ENCODE assay signal across 1 cellular context in the genomic region with DNA sequence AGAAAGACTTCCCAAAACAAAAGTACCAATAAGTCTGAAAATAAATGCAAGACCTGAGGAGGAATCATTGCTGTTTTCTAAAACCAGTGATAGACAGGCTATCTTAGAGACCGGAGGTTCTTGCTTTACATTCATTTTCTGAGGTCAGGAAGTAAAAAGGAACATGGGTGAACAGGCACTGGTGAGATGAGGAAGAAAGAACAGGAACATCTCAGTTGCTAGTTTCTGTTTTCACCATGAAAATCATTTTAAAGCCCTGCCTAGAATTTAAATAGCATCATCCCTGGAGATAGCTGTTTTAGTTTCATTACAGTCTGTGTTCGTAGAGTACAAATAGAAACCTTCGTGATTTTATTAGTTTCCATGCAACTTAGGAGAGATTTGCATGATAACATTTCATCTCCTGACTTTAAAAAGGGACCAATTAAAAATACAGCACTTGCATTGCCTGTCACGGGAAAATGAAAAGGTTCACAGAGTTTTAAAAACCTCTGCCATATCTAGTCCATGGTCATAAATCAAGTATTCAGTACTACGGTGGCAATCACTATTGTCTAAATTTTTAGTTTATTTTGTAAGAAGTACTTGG.
TF ChIP-seq lines count a peak whose summit lies in the region.

No MANE protein-coding gene starts in this region.

TF ChIP-seq in HEK293, 187 proteins besides CTCF, POLR2A, EP300 and RAD21 (continued from another document):
- TF ChIP-seq, protein P1, sequence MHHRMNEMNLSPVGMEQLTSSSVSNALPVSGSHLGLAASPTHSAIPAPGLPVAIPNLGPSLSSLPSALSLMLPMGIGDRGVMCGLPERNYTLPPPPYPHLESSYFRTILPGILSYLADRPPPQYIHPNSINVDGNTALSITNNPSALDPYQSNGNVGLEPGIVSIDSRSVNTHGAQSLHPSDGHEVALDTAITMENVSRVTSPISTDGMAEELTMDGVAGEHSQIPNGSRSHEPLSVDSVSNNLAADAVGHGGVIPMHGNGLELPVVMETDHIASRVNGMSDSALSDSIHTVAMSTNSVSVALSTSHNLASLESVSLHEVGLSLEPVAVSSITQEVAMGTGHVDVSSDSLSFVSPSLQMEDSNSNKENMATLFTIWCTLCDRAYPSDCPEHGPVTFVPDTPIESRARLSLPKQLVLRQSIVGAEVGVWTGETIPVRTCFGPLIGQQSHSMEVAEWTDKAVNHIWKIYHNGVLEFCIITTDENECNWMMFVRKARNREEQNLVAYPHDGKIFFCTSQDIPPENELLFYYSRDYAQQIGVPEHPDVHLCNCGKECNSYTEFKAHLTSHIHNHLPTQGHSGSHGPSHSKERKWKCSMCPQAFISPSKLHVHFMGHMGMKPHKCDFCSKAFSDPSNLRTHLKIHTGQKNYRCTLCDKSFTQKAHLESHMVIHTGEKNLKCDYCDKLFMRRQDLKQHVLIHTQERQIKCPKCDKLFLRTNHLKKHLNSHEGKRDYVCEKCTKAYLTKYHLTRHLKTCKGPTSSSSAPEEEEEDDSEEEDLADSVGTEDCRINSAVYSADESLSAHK (tag by site-specific recombination; IDR thresholded peaks at IDR 0.05) = 0 out of 2 replicates have a peak, but pooled peaks have one; percentile 23
- TF ChIP-seq, protein P2, sequence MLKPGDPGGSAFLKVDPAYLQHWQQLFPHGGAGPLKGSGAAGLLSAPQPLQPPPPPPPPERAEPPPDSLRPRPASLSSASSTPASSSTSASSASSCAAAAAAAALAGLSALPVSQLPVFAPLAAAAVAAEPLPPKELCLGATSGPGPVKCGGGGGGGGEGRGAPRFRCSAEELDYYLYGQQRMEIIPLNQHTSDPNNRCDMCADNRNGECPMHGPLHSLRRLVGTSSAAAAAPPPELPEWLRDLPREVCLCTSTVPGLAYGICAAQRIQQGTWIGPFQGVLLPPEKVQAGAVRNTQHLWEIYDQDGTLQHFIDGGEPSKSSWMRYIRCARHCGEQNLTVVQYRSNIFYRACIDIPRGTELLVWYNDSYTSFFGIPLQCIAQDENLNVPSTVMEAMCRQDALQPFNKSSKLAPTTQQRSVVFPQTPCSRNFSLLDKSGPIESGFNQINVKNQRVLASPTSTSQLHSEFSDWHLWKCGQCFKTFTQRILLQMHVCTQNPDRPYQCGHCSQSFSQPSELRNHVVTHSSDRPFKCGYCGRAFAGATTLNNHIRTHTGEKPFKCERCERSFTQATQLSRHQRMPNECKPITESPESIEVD (tag by site-specific recombination; IDR thresholded peaks at IDR 0.05) = peak; percentile 70; the same call in 1 of the 2 replicates
- TF ChIP-seq FEZF1 (tag by site-specific recombination; IDR thresholded peaks at IDR 0.05) = 0 out of 2 replicates have a peak, but pooled peaks have one; percentile 5
